Comparison of ENCODE assay signal across 20 cellular contexts in genomic region chr2:48070415-48070814, GRCh38.
DNase-seq lines count a peak whose midpoint lies in the region; ATAC-seq, FAIRE-seq and TF ChIP-seq lines count a peak whose summit lies in the region.
"Had no signal": no experiment of that assay in that cellular context is flagged by ENCODE, and none has a peak within 500 bp of the region (broad histone marks: within the 10 kb centered on the region; RNA-seq: fewer than 3 reads in every experiment).

No MANE protein-coding gene starts in this region.

- no peaks in the 10 kb centered on the region for H3K36me3 ChIP-seq in right atrium auricular region
- H3K36me3 ChIP-seq: BE2C, HAP-1 had no signal

- H3K4me1 ChIP-seq in right atrium auricular region = no peaks in the 10 kb centered on the region
- H3K4me1 ChIP-seq: BE2C, HAP-1 had no signal

- H3K4me3 Mint-ChIP-seq in activated CD8-positive, alpha-beta T cell treated with anti-CD3 and anti-CD28 coated beads, Interleukin-2, amount 10 ng/mL, durations not matched to agents 7 days and 5 days = no peak overlapping the region
- H3K4me3 Mint-ChIP-seq: CD4-positive, CD25-positive, alpha-beta regulatory T cell had no signal

- H3K4me1 Mint-ChIP-seq in activated CD8-positive, alpha-beta T cell treated with anti-CD3 and anti-CD28 coated beads, Interleukin-2, amount 10 ng/mL, durations not matched to agents 7 days and 5 days (ENCODE audit: low read depth) = no peaks in the 10 kb centered on the region
- H3K4me1 Mint-ChIP-seq: CD4-positive, CD25-positive, alpha-beta regulatory T cell had no signal

- no peaks in the 10 kb centered on the region for H3K9me3 Mint-ChIP-seq in activated CD8-positive, alpha-beta T cell treated with anti-CD3 and anti-CD28 coated beads, Interleukin-2, amount 10 ng/mL, durations not matched to agents 7 days and 5 days (ENCODE audit: insufficient read depth)

- no peaks in the 10 kb centered on the region for H3K36me3 Mint-ChIP-seq in activated CD8-positive, alpha-beta T cell treated with anti-CD3 and anti-CD28 coated beads, Interleukin-2, amount 10 ng/mL, durations not matched to agents 7 days and 5 days (ENCODE audit: low read depth)
- H3K36me3 Mint-ChIP-seq: CD4-positive, CD25-positive, alpha-beta regulatory T cell had no signal

- POLR2A ChIA-PET in activated CD8-positive, alpha-beta T cell treated with anti-CD3 and anti-CD28 coated beads, Interleukin-2, amount 10 ng/mL, durations not matched to agents 7 days and 5 days (lab: Charles Lee) = no interaction called here

- no peak overlapping the region for H3K27ac Mint-ChIP-seq in activated CD8-positive, alpha-beta T cell treated with anti-CD3 and anti-CD28 coated beads, Interleukin-2, amount 10 ng/mL, durations not matched to agents 7 days and 5 days
- H3K27ac Mint-ChIP-seq: CD4-positive, CD25-positive, alpha-beta regulatory T cell had no signal

- H3K27me3 Mint-ChIP-seq in activated CD8-positive, alpha-beta T cell treated with anti-CD3 and anti-CD28 coated beads, Interleukin-2, amount 10 ng/mL, durations not matched to agents 7 days and 5 days (ENCODE audit: low read depth) = peaks cover 15% of the 10 kb centered on the region

- no peaks in the 10 kb centered on the region for H3K9me3 ChIP-seq in right atrium auricular region
- H3K9me3 ChIP-seq: BE2C, HAP-1 had no signal

- intact Hi-C loops in left ventricle myocardium superior (cut with micrococcal nuclease) = no loop called here

- H3K4me3 ChIP-seq in right atrium auricular region = no peak overlapping the region
- H3K4me3 ChIP-seq: GM12878, HAP-1 had no signal

- TF ChIP-seq CTCF in right atrium auricular region (IDR thresholded peaks at IDR 0.05) = no peak

- no peak overlapping the region for H3K27ac ChIP-seq in right atrium auricular region

- DNase-seq in left ventricle myocardium superior = no peak
- no peak for DNase-seq in right atrium auricular region (ENCODE audit: low spot score)
- DNase-seq in cerebellar cortex (ENCODE audit: low spot score) = peak; percentile 15
- DNase-seq in iris pigment epithelial cell (ENCODE audit: low read depth) = peak; percentile 9
- DNase-seq in superior temporal gyrus (ENCODE audit: extremely low spot score) = peak; percentile 20
- no peak for DNase-seq in activated CD8-positive, alpha-beta T cell treated with anti-CD3 and anti-CD28 coated beads, Interleukin-2, amount 10 ng/mL, durations not matched to agents 7 days and 5 days
- no peak for DNase-seq in SHP77 treated with DMSO at 0.1 percent for 48 hours (lab: John Stamatoyannopoulos, UW)
- DNase-seq in GM19239 (ENCODE audit: insufficient read length, low spot score) = no peak
- DNase-seq: BE2C; CD4-positive, CD25-positive, alpha-beta regulatory T cell; COR-L47; MM.1S; NCI-H1092; NCI-H146; NCI-H2029 treated with DMSO at 0.1 percent for 48 hours; NCI-H2171; NCI-H446 treated with DMSO at 0.1 percent for 48 hours; RPMI8226 had no signal

- no peaks in the 10 kb centered on the region for H3K27me3 ChIP-seq in right atrium auricular region
- H3K27me3 ChIP-seq: BE2C had no signal

- FAIRE-seq in GM19239 (lab: Jason Lieb, UNC) = no peak
- FAIRE-seq: GM12878 had no signal

- CTCF ChIA-PET in activated CD8-positive, alpha-beta T cell treated with anti-CD3 and anti-CD28 coated beads, Interleukin-2, amount 10 ng/mL, durations not matched to agents 7 days and 5 days (lab: Charles Lee) = no interaction called here

- ATAC-seq in left ventricle myocardium superior = peak; percentile 51
- ATAC-seq in activated CD8-positive, alpha-beta T cell treated with anti-CD3 and anti-CD28 coated beads, Interleukin-2, amount 10 ng/mL, durations not matched to agents 7 days and 5 days = no peak
- ATAC-seq: GM12878 had no signal

Comparison
In these comparisons a context has a peak if more than half of its experiments do, and no peak if none do; other contexts are left out.
1. DNase-seq: peak in cerebellar cortex (single experiment), iris pigment epithelial cell (single experiment) and superior temporal gyrus (single experiment); none in left ventricle myocardium superior (single experiment), right atrium auricular region (single experiment), activated CD8-positive, alpha-beta T cell treated with anti-CD3 and anti-CD28 coated beads, Interleukin-2, amount 10 ng/mL, durations not matched to agents 7 days and 5 days (single experiment), SHP77 treated with DMSO at 0.1 percent for 48 hours (single experiment) and GM19239 (single experiment).